ENCODE assay signal across 8 cellular contexts in genomic region chr14:75126121-75126544, GRCh38. TPM values are rescaled to one million over a fixed set of nuclear protein-coding genes. Genes with fewer than 3 reads are reported as not detected.
DNase-seq lines count a peak whose midpoint lies in the region; FAIRE-seq and TF ChIP-seq lines count a peak whose summit lies in the region.

No MANE protein-coding gene starts in this region.

- POLR2A ChIA-PET in OCI-LY7 (lab: Charles Lee): interaction anchor here (0.7 to 1.4 kb wide), 9 partner anchors 13 to 359 kb away, joined by 3 to 5 read pairs (median 3); partner anchors contain the start of gene TMED10
- POLR2A ChIA-PET in H1 (lab: Charles Lee; ENCODE audit: partially characterized antibody): interaction anchor here (0.6 to 1.8 kb wide), 18 partner anchors 8 to 299 kb away, joined by 3 to 14 read pairs (median 4); partner anchors contain the start of gene ZC2HC1C

- no peaks in the 10 kb centered on the region for H3K9me2 ChIP-seq in OCI-LY7 (ENCODE audit: insufficient read depth, low read length)

- H3K79me2 ChIP-seq in OCI-LY7 (ENCODE audit: insufficient read depth, low read depth, low read length): peaks cover 47% of the 10 kb centered on the region
- H3K79me2 ChIP-seq in H1 (ENCODE audit: control insufficient read depth in 1 of 2, insufficient read depth in 2 of 2, low read length in 2 of 2): peaks cover 0 to 11% of the 10 kb centered on the region in 2 experiments; a peak in 2 of 4 replicates

- H2AFZ ChIP-seq in OCI-LY7 (ENCODE audit: low read length) (peak overlapping the region; percentile 45; the same call in 1 of the 2 replicates), H1 (ENCODE audit: low read length) (no peak overlapping the region)

- WGBS in H1 (ENCODE audit: extremely low coverage in 1 of 2, insufficient coverage in 1 of 2, insufficient read length in 1 of 2, insufficient replicate concordance in 2 of 2, low coverage in 1 of 2, low lambda C conversion rate in 2 of 2, missing lambda C conversion rate in 1 of 2), 2 experiments: 12% methylated on average over 6 of the region's 6 CpGs; no CpG with 5 or more reads in 1 of the 2 experiments

- H4K5ac ChIP-seq in H1 (ENCODE audit: insufficient read length, low read depth, low read length): peak overlapping the region; percentile 4

- BruUV-seq in OCI-LY7 (replicated peaks; lab: Mats Ljungman, UMichigan): no TSS peak

- TF ChIP-seq CTCF in GM13976 (IDR thresholded peaks at IDR 0.05; ENCODE audit: borderline replicate concordance, control extremely low read depth, extremely low read depth, insufficient read depth, missing control alignments): no peak
- no peak for TF ChIP-seq CTCF in OCI-LY7 (conservative IDR thresholded peaks at IDR 0.05; ENCODE audit: low read length)
- TF ChIP-seq CTCF in H1 (IDR thresholded peaks at IDR 0.05; ENCODE audit: control extremely low read depth in 1 of 3, insufficient read depth in 1 of 3, low read depth in 1 of 3, low read length in 3 of 3): no peak
- TF ChIP-seq CTCF in osteocyte (IDR thresholded peaks at IDR 0.05): no peak

- peaks cover 10% of the 10 kb centered on the region for H3K23me2 ChIP-seq in H1 (ENCODE audit: low read depth, low read length)

- H3K27me3 Mint-ChIP-seq in osteocyte (ENCODE audit: unreplicated experiment): no peaks in the 10 kb centered on the region

- no peak overlapping the region for H3K14ac ChIP-seq in H1 (ENCODE audit: insufficient read length)

- in situ Hi-C loops in GM13976 (cut with MboI; ENCODE audit: low sequenced_read_pairs, unreplicated experiment): loop anchor here (25.0 kb wide), 1 partner anchor 361 kb away; no protein-coding TSS in a partner anchor

- CTCF ChIA-PET in OCI-LY7 (lab: Charles Lee; ENCODE audit: unreplicated experiment) (no interaction called here), H1 (lab: Charles Lee; ENCODE audit: partially characterized antibody) (interaction anchor here (0.5 to 1.4 kb wide), 8 partner anchors 38 to 1722 kb away, joined by 3 to 4 read pairs (median 3); no protein-coding TSS in a partner anchor)

- no peaks in the 10 kb centered on the region for H3K9me3 Mint-ChIP-seq in osteocyte (ENCODE audit: unreplicated experiment)

- TF ChIP-seq EP300 in H1 (IDR thresholded peaks at IDR 0.05; ENCODE audit: borderline replicate concordance in 1 of 2, low read depth in 2 of 2, low read length in 2 of 2): no peak

- DNase-seq in GM13976 (ENCODE audit: low spot score): peak; percentile 40
- DNase-seq in OCI-LY7 (ENCODE audit: low spot score): peak; percentile 20
- DNase-seq in H1 (ENCODE audit: low read depth in 1 of 2, low spot score in 2 of 2): no peak
- no peak for DNase-seq in osteocyte (ENCODE audit: extremely low spot score, unreplicated experiment)
- DNase-seq in NCI-H2196 treated with DMSO at 0.1 percent for 48 hours (lab: John Stamatoyannopoulos, UW; ENCODE audit: unreplicated experiment): no peak
- no peak for DNase-seq in OCI-M1 (lab: John Stamatoyannopoulos, UW)
- DNase-seq in stimulated activated CD4-positive, alpha-beta T cell treated with anti-CD3 and anti-CD28 coated beads, Interleukin-4, amount 100 ng/mL, for 4 hours: no peak
- DNase-seq in activated CD8-positive, alpha-beta memory T cell treated with anti-CD3 and anti-CD28 coated beads for 24 hours: no peak

- no peak for FAIRE-seq in H1 (lab: Jason Lieb, UNC)

- peak overlapping the region; percentile 99 for H3K27ac Mint-ChIP-seq in osteocyte (ENCODE audit: unreplicated experiment)

- H3K4ac ChIP-seq in H1 (replicated peaks; ENCODE audit: insufficient read length, low read depth, low read length): no peak overlapping the region

- H3K9me3 ChIP-seq in OCI-LY7 (ENCODE audit: low read length) (no peaks in the 10 kb centered on the region), H1 (ENCODE audit: insufficient read depth in 2 of 2, low read depth in 1 of 2, low read length in 1 of 2) (no peaks in the 10 kb centered on the region)

- H2BK20ac ChIP-seq in H1 (ENCODE audit: low read length): no peak overlapping the region

- H3K9ac ChIP-seq in H1 (replicated peaks in 1 of 4; ENCODE audit: extremely low read depth in 1 of 4, low read depth in 3 of 4, low read length in 3 of 4): peak overlapping the region; percentile 63 to 94 (median 80)

- H3K36me3 ChIP-seq in OCI-LY7 (ENCODE audit: insufficient read depth, low read length) (peaks cover 20% of the 10 kb centered on the region), H1 (ENCODE audit: control insufficient read depth in 2 of 4, insufficient read depth in 4 of 4, low read length in 3 of 4) (no peaks in the 10 kb centered on the region)

- H2BK5ac ChIP-seq in H1 (ENCODE audit: low read depth, low read length): 0 out of 2 replicates have a peak overlapping the region, but pooled peaks have one; percentile 73

- H3K4me2 ChIP-seq in OCI-LY7 (ENCODE audit: low read length) (peak overlapping the region; percentile 95), H1 (ENCODE audit: insufficient read depth in 1 of 2, low read depth in 2 of 2, low read length in 2 of 2) (peak overlapping the region; percentile 83 to 88)

- no peak overlapping the region for H3K23ac ChIP-seq in H1 (ENCODE audit: insufficient read length)

- H3K36me3 Mint-ChIP-seq in osteocyte (ENCODE audit: unreplicated experiment): peaks cover 5% of the 10 kb centered on the region

- H4K91ac ChIP-seq in H1 (replicated peaks; ENCODE audit: insufficient read length, low read length): no peak overlapping the region

- H2BK120ac ChIP-seq in H1 (replicated peaks; ENCODE audit: low read depth, low read length): no peak overlapping the region

- peak overlapping the region; percentile 93 for H3K4me3 Mint-ChIP-seq in osteocyte (ENCODE audit: unreplicated experiment)

- no peak overlapping the region for H3K56ac ChIP-seq in H1 (replicated peaks; ENCODE audit: insufficient read length, low read depth, low read length)

- H4K20me1 ChIP-seq in OCI-LY7 (ENCODE audit: insufficient read depth, low read length) (peaks cover 11% of the 10 kb centered on the region; the same call in 1 of the 2 replicates), H1 (replicated peaks in 1 of 2; ENCODE audit: control insufficient read depth in 1 of 2, insufficient read depth in 2 of 2, low read length in 2 of 2) (no peaks in the 10 kb centered on the region)

- H2BK15ac ChIP-seq in H1 (ENCODE audit: low read length): no peak overlapping the region

- H3K4me3 ChIP-seq in OCI-LY7 (ENCODE audit: low read depth, low read length, poor library complexity, severe bottlenecking) (peak overlapping the region; percentile 78), H1 (ENCODE audit: extremely low read depth in 1 of 4, insufficient read depth in 2 of 4, low read depth in 3 of 4, low read length in 4 of 4) (peak overlapping the region; percentile 75 to 89 (median 86))

- no peak overlapping the region for H3K18ac ChIP-seq in H1 (ENCODE audit: extremely low read depth, low read length)

- H3K4me1 Mint-ChIP-seq in osteocyte (ENCODE audit: unreplicated experiment): peaks cover 35% of the 10 kb centered on the region

- H3K4me1 ChIP-seq in OCI-LY7 (ENCODE audit: insufficient read depth, low read length, poor library complexity, severe bottlenecking) (peaks cover 28% of the 10 kb centered on the region), H1 (replicated peaks in 1 of 4; ENCODE audit: control insufficient read depth in 3 of 4, insufficient read depth in 4 of 4, low read length in 3 of 4) (peaks cover 0 to 4% (median 1%) of the 10 kb centered on the region in 4 experiments; a peak in 5 of 7 replicates)

- intact Hi-C loops in OCI-LY7 (cut with micrococcal nuclease; ENCODE audit: unreplicated experiment): loop anchor here (2.0 kb wide), 2 partner anchors 51 to 363 kb away; partner anchors contain the start of gene TMED10

- H3K27ac ChIP-seq in OCI-LY7 (ENCODE audit: low read depth, low read length, poor library complexity, severe bottlenecking) (peak overlapping the region; percentile 69), H1 (ENCODE audit: low read depth, low read length) (no peak overlapping the region)

- H2AK5ac ChIP-seq in H1 (ENCODE audit: low read depth, low read length): no peak overlapping the region

- H3K79me1 ChIP-seq in H1 (ENCODE audit: low read depth, low read length): peaks cover 2% of the 10 kb centered on the region

- TF ChIP-seq RAD21 in H1 (IDR thresholded peaks at IDR 0.05 in 1 of 2, conservative IDR thresholded peaks at IDR 0.05 in 1 of 2; ENCODE audit: low read depth in 2 of 2, low read length in 2 of 2): no peak

- no peak overlapping the region for H4K8ac ChIP-seq in H1 (ENCODE audit: extremely low read depth, insufficient read depth, low read length)

- H2BK12ac ChIP-seq in H1 (ENCODE audit: low read depth, low read length): no peak overlapping the region

- no peak for TF ChIP-seq POLR2A in H1 (IDR thresholded peaks at IDR 0.05; ENCODE audit: control extremely low read depth in 1 of 2, low read depth in 2 of 2, low read length in 2 of 2)

- H3K27me3 ChIP-seq in H1 (replicated peaks in 1 of 4; ENCODE audit: control insufficient read depth in 3 of 4, extremely low read depth in 1 of 4, insufficient read depth in 3 of 4, low read length in 3 of 4): no peaks in the 10 kb centered on the region

RNA-seq across cellular contexts. Expression of gene NEK9, which starts 0.7 kb away (rescaled TPM):
- 58.3 and 65.8 TPM in 2 replicates for total RNA-seq in OCI-LY7 (2014; rRNA removed; shearing (Covaris generic))
- total RNA-seq in OCI-LY7 (2022) (82.6 and 86.4 TPM in 2 replicates), osteocyte (116 and 117 TPM in 2 replicates)
- total RNA-seq in H1 (2021; fragmentation: NEBNext Ultra II Directional; extraction: Animal tissue kit (Norgen Biotek cat#: 25700)): 39.5 and 43.6 TPM in 2 replicates
- polyA plus RNA-seq in H1 (2011; rRNA removed): 16.0 and 28.0 TPM in 2 replicates
- 25.0 TPM for polyA plus RNA-seq in H1 (2011; cell fraction: cytosol; rRNA removed)
- polyA plus RNA-seq in H1 (2011; cell fraction: nucleus; rRNA removed): 44.9 TPM
- polyA plus RNA-seq in H1 (2012, experiment 1 of 2): 30.0 to 39.2 TPM (median 31.7 TPM) in 4 replicates
- polyA plus RNA-seq in H1 (2012, experiment 2 of 2): 1.8 TPM
- polyA plus RNA-seq in H1 (2013, experiment 1 of 2): 16.0 TPM
- 15.4 TPM for polyA plus RNA-seq in H1 (2013, experiment 2 of 2)
- 36.4 and 45.8 TPM in 2 replicates for polyA minus RNA-seq in H1 (2011; rRNA and poly(A)+ RNA removed)
- polyA minus RNA-seq in H1 (2011; cell fraction: cytosol; rRNA and poly(A)+ RNA removed): 23.2 TPM
- polyA minus RNA-seq in H1 (2011; cell fraction: nucleus; rRNA and poly(A)+ RNA removed): 50.6 TPM

RNA-seq across cellular contexts. Expression of gene TMED10, which starts 50.3 kb away (rescaled TPM):
- total RNA-seq in OCI-LY7 (2014; rRNA removed; shearing (Covaris generic)): 63.1 and 129 TPM in 2 replicates
- 221 and 232 TPM in 2 replicates for total RNA-seq in OCI-LY7 (2022)
- 250 and 251 TPM in 2 replicates for total RNA-seq in H1 (2021; fragmentation: NEBNext Ultra II Directional; extraction: Animal tissue kit (Norgen Biotek cat#: 25700))
- polyA plus RNA-seq in H1 (2011; rRNA removed): 163 and 218 TPM in 2 replicates
- 163 TPM for polyA plus RNA-seq in H1 (2011; cell fraction: cytosol; rRNA removed)
- 194 TPM for polyA plus RNA-seq in H1 (2011; cell fraction: nucleus; rRNA removed)
- 188 to 225 TPM (median 214 TPM) in 4 replicates for polyA plus RNA-seq in H1 (2012, experiment 1 of 2)
- polyA plus RNA-seq in H1 (2012, experiment 2 of 2): 35.0 TPM
- polyA plus RNA-seq in H1 (2013, experiment 1 of 2): 254 TPM
- 326 TPM for polyA plus RNA-seq in H1 (2013, experiment 2 of 2)
- 528 and 582 TPM in 2 replicates for polyA minus RNA-seq in H1 (2011; rRNA and poly(A)+ RNA removed)
- polyA minus RNA-seq in H1 (2011; cell fraction: cytosol; rRNA and poly(A)+ RNA removed): 221 TPM
- polyA minus RNA-seq in H1 (2011; cell fraction: nucleus; rRNA and poly(A)+ RNA removed): 120 TPM
- total RNA-seq in osteocyte: 380 and 409 TPM in 2 replicates

RNA-seq across cellular contexts. Expression of gene ZC2HC1C, which starts 56.7 kb away (rescaled TPM):
- 3.2 and 3.4 TPM in 2 replicates for total RNA-seq in OCI-LY7 (2014; rRNA removed; shearing (Covaris generic))
- total RNA-seq in OCI-LY7 (2022) (1.2 and 3.7 TPM in 2 replicates), osteocyte (0.08 and 1.0 TPM in 2 replicates)
- 1.2 and 1.7 TPM in 2 replicates for total RNA-seq in H1 (2021; fragmentation: NEBNext Ultra II Directional; extraction: Animal tissue kit (Norgen Biotek cat#: 25700))
- 0.57 and 0.72 TPM in 2 replicates for polyA plus RNA-seq in H1 (2011; rRNA removed)
- 0.44 TPM for polyA plus RNA-seq in H1 (2011; cell fraction: cytosol; rRNA removed)
- polyA plus RNA-seq in H1 (2011; cell fraction: nucleus; rRNA removed): 0.86 TPM
- polyA plus RNA-seq in H1 (2012, experiment 1 of 2): 1.4 to 2.4 TPM (median 1.8 TPM) in 4 replicates
- polyA plus RNA-seq in H1 (2012, experiment 2 of 2): 0.92 TPM
- polyA plus RNA-seq in H1 (2013, experiment 1 of 2): 0.97 TPM
- 1.3 TPM for polyA plus RNA-seq in H1 (2013, experiment 2 of 2)
- 0.73 and 0.76 TPM in 2 replicates for polyA minus RNA-seq in H1 (2011; rRNA and poly(A)+ RNA removed)
- polyA minus RNA-seq in H1 (2011; cell fraction: cytosol; rRNA and poly(A)+ RNA removed): 1.5 TPM
- 1.3 TPM for polyA minus RNA-seq in H1 (2011; cell fraction: nucleus; rRNA and poly(A)+ RNA removed)

Comparison
In these comparisons a context has a peak if more than half of its experiments do, and no peak if none do; other contexts are left out.
1. DNase-seq: peak in GM13976 (single experiment) and OCI-LY7 (single experiment); none in H1 (0 of 2), osteocyte (single experiment), NCI-H2196 treated with DMSO at 0.1 percent for 48 hours (single experiment), OCI-M1 (single experiment), stimulated activated CD4-positive, alpha-beta T cell treated with anti-CD3 and anti-CD28 coated beads, Interleukin-4, amount 100 ng/mL, for 4 hours (0 of 2) and activated CD8-positive, alpha-beta memory T cell treated with anti-CD3 and anti-CD28 coated beads for 24 hours (single experiment).